18 cellular contexts compared by ENCODE assay signal in the genomic region with DNA sequence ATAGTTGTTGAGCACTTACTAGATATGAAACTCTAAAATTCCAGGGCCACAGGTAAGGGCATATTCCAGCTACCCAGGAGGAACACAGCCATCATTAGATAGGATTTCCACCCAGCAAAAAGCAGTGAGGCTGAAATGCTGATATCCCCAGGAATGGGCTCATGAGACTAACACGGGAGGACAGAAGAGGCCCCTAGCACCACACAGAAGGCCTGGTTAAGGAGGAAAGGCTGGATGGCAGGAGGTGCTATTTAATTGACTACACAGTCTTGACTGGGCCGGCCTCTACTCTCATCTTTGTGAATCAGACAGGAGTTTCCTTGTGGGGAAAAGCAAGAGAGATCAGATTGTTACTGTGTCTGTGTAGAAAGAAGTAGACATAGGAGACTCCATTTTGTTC.
"Had no signal": no experiment of that assay in that cellular context is flagged by ENCODE, and none has a peak within 500 bp of the region (broad histone marks: within the 10 kb centered on the region; RNA-seq: fewer than 3 reads in every experiment).

No MANE protein-coding gene starts in this region.

- H3K36me3 Mint-ChIP-seq: naive thymus-derived CD4-positive, alpha-beta T cell had no signal

- H3K4me3 Mint-ChIP-seq: naive thymus-derived CD4-positive, alpha-beta T cell; neural crest cell had no signal

- DNase-seq: central memory CD4-positive, alpha-beta T cell; effector CD4-positive, alpha-beta T cell; kidney; left colon; left ventricle myocardium superior; mesendoderm; nucleus accumbens; ovary; right cardiac atrium; stimulated activated CD4-positive, alpha-beta T cell treated with anti-CD3 and anti-CD28 coated beads, Interleukin-2, amount 100 ng/mL, for 48 hours; stimulated activated naive CD4-positive, alpha-beta T cell treated with Interleukin-2 at 50 U/mL for 16 hours; thyroid gland had no signal

- ATAC-seq: left colon; left ventricle myocardium superior; naive thymus-derived CD4-positive, alpha-beta T cell; right cardiac atrium had no signal

- H3K4me1 ChIP-seq: thyroid gland had no signal

- H3K27ac Mint-ChIP-seq: naive thymus-derived CD4-positive, alpha-beta T cell had no signal

- H3K27me3 ChIP-seq: ovary, suprapubic skin, thyroid gland had no signal

- H3K36me3 ChIP-seq: ovary, suprapubic skin, thyroid gland had no signal

- H3K4me1 Mint-ChIP-seq: naive thymus-derived CD4-positive, alpha-beta T cell had no signal

- H3K4me3 ChIP-seq: coronary artery, lung, ovary, smooth muscle cell, suprapubic skin, thyroid gland had no signal

- H3K27ac ChIP-seq: coronary artery, ovary, suprapubic skin, thyroid gland had no signal

- H3K9me3 ChIP-seq: ovary, suprapubic skin, thyroid gland had no signal
